In the genomic region with DNA sequence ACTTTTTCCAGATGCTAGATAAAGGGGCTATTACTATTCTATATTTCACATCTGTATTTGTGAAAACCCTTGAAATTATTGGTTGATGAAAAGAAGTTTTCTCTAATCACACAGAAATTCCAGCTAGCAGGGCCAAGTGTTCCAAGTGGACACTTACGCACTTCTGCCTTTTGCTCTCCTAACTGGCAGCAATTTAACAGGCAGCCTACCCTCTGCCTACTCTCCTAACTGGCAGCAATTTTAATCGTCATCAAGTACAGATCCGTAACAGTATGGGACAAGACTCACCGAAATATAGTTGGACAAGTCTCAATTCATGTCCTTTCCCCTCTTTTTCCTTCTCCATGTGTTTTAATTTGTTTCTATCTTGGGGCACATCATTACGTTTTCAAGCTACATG, we compare ENCODE assay signal across 10 cellular contexts. TPM values are rescaled to one million over a fixed set of nuclear protein-coding genes. Genes with fewer than 3 reads are reported as not detected.
"Had no signal": no experiment of that assay in that cellular context is flagged by ENCODE, and none has a peak within 500 bp of the region (broad histone marks: within the 10 kb centered on the region; RNA-seq: fewer than 3 reads in every experiment).

No MANE protein-coding gene starts in this region.

- ATAC-seq: HepG2, K562 had no signal

- H3K4me1 Mint-ChIP-seq: IgD-negative memory B cell had no signal

- DNase-seq: IMR-90, KBM-7, KG1 had no signal

- H3K27me3 Mint-ChIP-seq: IgD-negative memory B cell had no signal

- FAIRE-seq: HepG2, HTR-8/SVneo, K562 had no signal

- H3K4me3 Mint-ChIP-seq: IgD-negative memory B cell had no signal

- H3K27ac Mint-ChIP-seq: IgD-negative memory B cell had no signal

- H3K4me3 ChIP-seq: K562 had no signal

- H3K27ac ChIP-seq: HL-60 had no signal

RNA-seq across cellular contexts. Expression of gene LRRC30, which starts 12.1 kb away (rescaled TPM):
- total RNA-seq: HepG2, HT-29, HT1080, IMR-90, K562 had no signal
- polyA plus RNA-seq: HepG2, IgD-negative memory B cell, IMR-90, K562 had no signal
